In the genomic region with DNA sequence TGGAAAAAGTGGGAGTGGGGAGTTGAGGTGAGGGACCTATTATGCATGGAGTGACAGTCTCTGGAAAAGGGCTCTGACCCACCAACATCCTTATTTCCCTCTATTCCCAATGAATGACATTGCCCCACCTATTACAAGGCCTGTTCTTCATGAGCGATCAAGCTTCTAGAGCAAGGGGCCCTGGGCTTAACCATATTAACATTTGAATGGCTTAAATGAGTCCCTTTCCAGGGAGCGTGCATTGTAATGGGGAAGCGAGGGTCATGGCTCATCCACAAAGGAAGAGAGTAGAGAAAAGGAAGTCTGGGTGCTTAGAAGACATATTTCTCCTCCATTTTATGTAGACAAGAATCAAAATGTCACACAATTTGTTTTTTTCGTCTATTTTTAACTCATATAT, we compare ENCODE assay signal across 21 cellular contexts.
A peak's percentile ranks its signal among the peaks of the same experiment; 100 is the strongest.
DNase-seq lines count a peak whose midpoint lies in the region; ATAC-seq and TF ChIP-seq lines count a peak whose summit lies in the region.
"Had no signal": no experiment of that assay in that cellular context is flagged by ENCODE, and none has a peak within 500 bp of the region (broad histone marks: within the 10 kb centered on the region; RNA-seq: fewer than 3 reads in every experiment).

No MANE protein-coding gene starts in this region.

- H3K36me3 Mint-ChIP-seq in endodermal cell (ENCODE audit: low read depth) = no peaks in the 10 kb centered on the region
- H3K36me3 Mint-ChIP-seq: CD4-positive, CD25-positive, alpha-beta regulatory T cell had no signal

- H2AFZ ChIP-seq in smooth muscle cell (ENCODE audit: low read depth) = no peak overlapping the region

- TF ChIP-seq CTCF in endodermal cell (conservative IDR thresholded peaks at IDR 0.05) (no peak), smooth muscle cell (IDR thresholded peaks at IDR 0.05; ENCODE audit: borderline replicate concordance, insufficient read depth, poor library complexity, severe bottlenecking) (no peak), heart left ventricle (IDR thresholded peaks at IDR 0.05) (no peak)

- H3K36me3 ChIP-seq in H7 (replicated peaks; ENCODE audit: control insufficient read depth, insufficient read depth, low read length) (no peaks in the 10 kb centered on the region), endodermal cell (ENCODE audit: control insufficient read depth, insufficient read depth, low read length) (no peaks in the 10 kb centered on the region), smooth muscle cell (ENCODE audit: low read depth) (no peaks in the 10 kb centered on the region), heart left ventricle (no peaks in the 10 kb centered on the region), SJCRH30 (no peaks in the 10 kb centered on the region)
- H3K36me3 ChIP-seq: BE2C had no signal

- no peaks in the 10 kb centered on the region for H3K4me1 Mint-ChIP-seq in endodermal cell
- H3K4me1 Mint-ChIP-seq: CD4-positive, CD25-positive, alpha-beta regulatory T cell; IgD-negative memory B cell had no signal

- H3K4me3 ChIP-seq in H7 (ENCODE audit: insufficient read depth, low read depth, low read length) (no peak overlapping the region), endodermal cell (ENCODE audit: low read length) (no peak overlapping the region), smooth muscle cell (no peak overlapping the region), heart left ventricle (no peak overlapping the region), SJCRH30 (no peak overlapping the region)
- H3K4me3 ChIP-seq: A549, GM12878 had no signal

- H3K9me3 ChIP-seq in endodermal cell (ENCODE audit: control insufficient read depth, low read length) (no peaks in the 10 kb centered on the region), smooth muscle cell (replicated peaks; ENCODE audit: low read depth) (no peaks in the 10 kb centered on the region), heart left ventricle (peaks cover 0 to 5% (median 0%) of the 10 kb centered on the region in 12 donors), SJCRH30 (replicated peaks) (no peaks in the 10 kb centered on the region)
- H3K9me3 ChIP-seq: A549, BE2C had no signal

- intact Hi-C loops in heart left ventricle (cut with DNase I) = no loop called here

- no peak overlapping the region for H3K27ac ChIP-seq in endodermal cell (ENCODE audit: low read depth, low read length)
- H3K27ac ChIP-seq in smooth muscle cell (ENCODE audit: low read depth) = no peak overlapping the region
- no peak overlapping the region for H3K27ac ChIP-seq in heart left ventricle
- H3K27ac ChIP-seq in SJCRH30 = no peak overlapping the region
- H3K27ac ChIP-seq: A549 had no signal

- no peaks in the 10 kb centered on the region for H3F3A ChIP-seq in smooth muscle cell (ENCODE audit: low read depth)

- H3K4me3 Mint-ChIP-seq in endodermal cell = no peak overlapping the region
- H3K4me3 Mint-ChIP-seq: CD4-positive, CD25-positive, alpha-beta regulatory T cell; IgD-negative memory B cell had no signal

- no peaks in the 10 kb centered on the region for H3K9me3 Mint-ChIP-seq in endodermal cell

- 50% methylated on average over 4 of the region's 4 CpGs; no CpG with 5 or more reads in 1 of the 2 experiments for WGBS in endodermal cell (ENCODE audit: insufficient coverage in 1 of 2, insufficient read length in 1 of 2), 2 experiments
- WGBS in smooth muscle cell (ENCODE audit: low lambda C conversion rate) = 51% methylated on average over 4 of the region's 4 CpGs
- WGBS in heart left ventricle, 4 donors = 45 to 66% (median 54%) methylated on average over 3 to 4 of the region's 4 CpGs

- no peak for TF ChIP-seq POLR2A in heart left ventricle (IDR thresholded peaks at IDR 0.05)

- no peaks in the 10 kb centered on the region for H3K79me2 ChIP-seq in smooth muscle cell (ENCODE audit: low read depth)

- H3K9ac ChIP-seq in endodermal cell (ENCODE audit: extremely low read depth, low read length, poor library complexity, severe bottlenecking) (no peak overlapping the region), smooth muscle cell (ENCODE audit: low read depth) (no peak overlapping the region)

- peaks cover 2% of the 10 kb centered on the region for H3K27me3 Mint-ChIP-seq in endodermal cell (ENCODE audit: insufficient read depth)
- H3K27me3 Mint-ChIP-seq: CD4-positive, CD25-positive, alpha-beta regulatory T cell; IgD-negative memory B cell had no signal

- H3K27me3 ChIP-seq in H7 (ENCODE audit: control insufficient read depth, insufficient read depth, low read length) (peaks cover 12% of the 10 kb centered on the region), endodermal cell (ENCODE audit: control insufficient read depth, insufficient read depth, low read length, poor library complexity, severe bottlenecking) (no peaks in the 10 kb centered on the region), smooth muscle cell (ENCODE audit: low read depth) (no peaks in the 10 kb centered on the region), heart left ventricle (peaks cover 0 to 2% (median 0%) of the 10 kb centered on the region in 9 donors), SJCRH30 (no peaks in the 10 kb centered on the region)
- H3K27me3 ChIP-seq: BE2C had no signal

- H4K20me1 ChIP-seq in smooth muscle cell (ENCODE audit: low read depth) = no peaks in the 10 kb centered on the region

- peaks cover 1% of the 10 kb centered on the region for H3K4me1 ChIP-seq in endodermal cell (ENCODE audit: control insufficient read depth, insufficient read depth, low read length)
- H3K4me1 ChIP-seq in smooth muscle cell (ENCODE audit: low read depth) = no peaks in the 10 kb centered on the region
- no peaks in the 10 kb centered on the region for H3K4me1 ChIP-seq in heart left ventricle
- no peaks in the 10 kb centered on the region for H3K4me1 ChIP-seq in SJCRH30
- H3K4me1 ChIP-seq: A549, BE2C had no signal

- DNase-seq in H7 = peak; percentile 72
- DNase-seq in endodermal cell = peak; percentile 77
- DNase-seq in iPS-NIHi7 (ENCODE audit: extremely low spot score) = peak; percentile 59
- no peak for DNase-seq in kidney glomerular epithelial cell (lab: John Stamatoyannopoulos, UW)
- DNase-seq in smooth muscle cell (lab: John Stamatoyannopoulos, UW; ENCODE audit: unreplicated experiment) = no peak
- DNase-seq in heart left ventricle = no peak
- DNase-seq in SJCRH30 = no peak
- DNase-seq: BE2C; CD4-positive, CD25-positive, alpha-beta regulatory T cell; DMS79; MV-4-11; NCI-H1105 treated with DMSO at 0.1 percent for 48 hours; NCI-H2029 treated with DMSO at 0.1 percent for 48 hours; NCI-H2171; NCI-H345; NCI-H526; PC-3; Right ventricle myocardium superior had no signal

- H3K27ac Mint-ChIP-seq in endodermal cell = no peak overlapping the region
- H3K27ac Mint-ChIP-seq: CD4-positive, CD25-positive, alpha-beta regulatory T cell; IgD-negative memory B cell had no signal

- no peak overlapping the region for H3K4me2 ChIP-seq in smooth muscle cell
- H3K4me2 ChIP-seq: A549 had no signal

- no peak for ATAC-seq in heart left ventricle
- ATAC-seq: A549, GM12878, PC-3 had no signal

Comparison
In these comparisons a context has a peak if more than half of its experiments do, and no peak if none do; other contexts are left out.
1. DNase-seq: peak in H7 (single experiment), endodermal cell (single experiment) and iPS-NIHi7 (single experiment); none in kidney glomerular epithelial cell (single experiment), smooth muscle cell (single experiment), heart left ventricle (0 of 5) and SJCRH30 (0 of 2).